Comparison of ENCODE assay signal across 11 cellular contexts in the genomic region with DNA sequence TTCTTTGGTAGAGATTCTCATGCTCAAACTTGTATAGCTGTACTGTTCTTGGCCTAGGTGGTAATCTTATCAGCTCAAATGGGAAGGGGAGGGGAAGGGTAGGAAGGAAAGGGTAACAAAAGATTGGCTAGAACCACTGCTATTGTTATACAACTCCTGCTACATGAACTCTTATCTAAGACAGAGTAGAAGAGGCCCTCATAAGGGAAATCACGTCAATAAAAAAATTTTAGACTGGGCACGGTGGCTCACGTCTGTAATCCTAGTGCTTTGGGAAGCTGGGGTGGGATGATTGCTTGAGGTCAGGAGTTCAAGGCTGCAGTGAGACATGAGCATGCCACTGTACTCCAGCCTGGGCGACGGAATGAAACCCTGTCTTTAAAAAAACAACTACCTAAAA. TPM values are rescaled to one million over a fixed set of nuclear protein-coding genes. Genes with fewer than 3 reads are reported as not detected.
DNase-seq lines count a peak whose midpoint lies in the region; ATAC-seq and TF ChIP-seq lines count a peak whose summit lies in the region.
"Had no signal": no experiment of that assay in that cellular context is flagged by ENCODE, and none has a peak within 500 bp of the region (broad histone marks: within the 10 kb centered on the region; RNA-seq: fewer than 3 reads in every experiment).

No MANE protein-coding gene starts in this region.

- H3K4me1 Mint-ChIP-seq in CD14-positive monocyte = peaks cover 46% of the 10 kb centered on the region
- H3K4me1 Mint-ChIP-seq in naive thymus-derived CD8-positive, alpha-beta T cell = peaks cover 24 to 69% (median 43%) of the 10 kb centered on the region in 4 donors

- no peaks in the 10 kb centered on the region for H3K27me3 Mint-ChIP-seq in CD14-positive monocyte (ENCODE audit: low read depth in 3 of 3)
- H3K27me3 Mint-ChIP-seq in naive thymus-derived CD8-positive, alpha-beta T cell = no peaks in the 10 kb centered on the region

- peak overlapping the region in 5 of 7 donors; percentile 5 to 75 (median 64) for H3K27ac Mint-ChIP-seq in CD14-positive monocyte
- peak overlapping the region in 7 of 10 donors; percentile 7 to 87 (median 56) for H3K27ac Mint-ChIP-seq in naive thymus-derived CD8-positive, alpha-beta T cell

- H3K4me3 Mint-ChIP-seq in CD14-positive monocyte = no peak overlapping the region
- peak overlapping the region in 2 of 10 donors; percentile 48 to 72 for H3K4me3 Mint-ChIP-seq in naive thymus-derived CD8-positive, alpha-beta T cell
- H3K4me3 Mint-ChIP-seq: nephron had no signal

- POLR2A ChIA-PET in naive thymus-derived CD8-positive, alpha-beta T cell (lab: Charles Lee) = interaction anchor here (1.0 to 1.2 kb wide), 2 partner anchors 11 to 15 kb away, joined by 3 to 4 read pairs; no protein-coding TSS in a partner anchor

- H3K4me3 ChIP-seq in dorsolateral prefrontal cortex = no peak overlapping the region
- H3K4me3 ChIP-seq: BLaER1 treated with 17β-estradiol and CSF1 and Interleukin-3, amounts not matched to agents 10 nM and 100 nM had no signal

- H3K36me3 Mint-ChIP-seq in CD14-positive monocyte = peaks cover 31 to 32% of the 10 kb centered on the region in 2 donors
- peaks cover 0 to 24% (median 14%) of the 10 kb centered on the region in 3 donors for H3K36me3 Mint-ChIP-seq in naive thymus-derived CD8-positive, alpha-beta T cell

- peak overlapping the region in 42 of 59 donors; percentile 2 to 81 (median 48) for H3K27ac ChIP-seq in dorsolateral prefrontal cortex
- H3K27ac ChIP-seq: BLaER1 treated with 17β-estradiol and CSF1 and Interleukin-3, amounts not matched to agents 10 nM and 100 nM had no signal

- intact Hi-C loops in CD14-positive monocyte (cut with micrococcal nuclease) = no loop called here
- intact Hi-C loops in dorsolateral prefrontal cortex (cut with DNase I) = no loop called here

- ATAC-seq in HG03280 (IDR thresholded peaks at IDR 0.05; ENCODE audit: unreplicated experiment) = peak; percentile 3
- no peak for ATAC-seq in naive thymus-derived CD8-positive, alpha-beta T cell

- no peak for DNase-seq in CD14-positive monocyte (ENCODE audit: low spot score)
- DNase-seq in dorsolateral prefrontal cortex = no peak
- no peak for DNase-seq in naive thymus-derived CD8-positive, alpha-beta T cell
- no peak for DNase-seq in cerebellar cortex (ENCODE audit: low spot score)
- no peak for DNase-seq in SKM-1 treated with dmso at 0.1 percent for 144 hours (lab: John Stamatoyannopoulos, UW; ENCODE audit: unreplicated experiment)
- no peak for DNase-seq in CD1c-positive myeloid dendritic cell (ENCODE audit: extremely low spot score)
- no peak for DNase-seq in DMS153 (lab: John Stamatoyannopoulos, UW)
- DNase-seq: NCI-H1105 had no signal

- peaks cover 0 to 1% (median 0%) of the 10 kb centered on the region in 7 donors for H3K9me3 Mint-ChIP-seq in CD14-positive monocyte
- no peaks in the 10 kb centered on the region for H3K9me3 Mint-ChIP-seq in naive thymus-derived CD8-positive, alpha-beta T cell
- H3K9me3 Mint-ChIP-seq: nephron had no signal

- TF ChIP-seq CTCF in CD14-positive monocyte (IDR thresholded peaks at IDR 0.05) (no peak), dorsolateral prefrontal cortex (IDR thresholded peaks at IDR 0.05 in 54 of 56, conservative IDR thresholded peaks at IDR 0.05 in 2 of 56; ENCODE audit: low read depth in 1 of 56, partially characterized antibody in 56 of 56) (no peak)

- no peaks in the 10 kb centered on the region for H3K27me3 ChIP-seq in dorsolateral prefrontal cortex
- H3K27me3 ChIP-seq: BLaER1 treated with 17β-estradiol and CSF1 and Interleukin-3, amounts not matched to agents 10 nM and 100 nM had no signal

RNA-seq across cellular contexts. Expression of gene STOM, which starts 15.9 kb away (rescaled TPM):
- polyA plus RNA-seq in CD14-positive monocyte = 10 to 100 TPM; 63.8 to 66.9 TPM
- total RNA-seq in dorsolateral prefrontal cortex = 100 to 1,000 TPM in 87 of 120 experiments, 10 to 100 TPM in 33; 58.0 to 261 (median 119) TPM
- 10 to 100 TPM; 16.0 to 17.9 TPM for total RNA-seq in naive thymus-derived CD8-positive, alpha-beta T cell
- polyA plus RNA-seq in naive thymus-derived CD8-positive, alpha-beta T cell = 100 to 1,000 TPM in 1 of 3 donors, 10 to 100 TPM in 2; 18.7 to 193 (median 19.5) TPM
